Comparison of ENCODE assay signal across 1 cellular context in the genomic region with DNA sequence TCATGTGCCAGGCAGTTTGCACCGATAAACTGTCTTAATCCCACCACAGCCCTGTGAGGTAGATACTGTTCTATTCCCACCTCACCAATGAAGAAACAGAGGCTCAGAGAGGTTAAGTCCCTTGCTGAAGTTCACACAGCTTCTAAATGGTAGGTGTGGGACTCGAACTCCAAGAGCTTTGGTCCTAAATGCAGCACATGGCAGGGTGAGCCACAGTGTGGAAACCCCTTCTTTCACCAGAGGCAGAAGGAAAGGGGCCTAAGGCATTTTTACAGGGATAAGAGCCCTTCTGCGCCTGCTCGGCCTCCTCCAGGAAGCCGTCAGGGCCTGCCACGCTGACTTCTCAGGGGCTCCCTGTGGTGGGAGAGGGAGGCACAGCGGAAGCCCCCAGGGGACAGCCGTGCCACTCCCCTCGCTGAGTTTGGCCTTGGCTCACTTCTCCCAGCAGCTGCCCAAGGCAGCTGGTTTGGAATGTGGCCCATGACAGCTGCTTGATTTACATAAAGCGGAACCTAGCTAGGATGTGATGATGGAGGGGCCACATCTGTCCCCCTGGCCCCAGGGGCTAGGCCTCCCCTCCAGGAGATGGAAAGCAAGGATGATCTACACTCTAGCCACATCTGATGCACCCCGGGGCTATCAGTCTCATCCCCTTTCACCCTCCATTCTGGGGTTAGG.
TF ChIP-seq lines count a peak whose summit lies in the region.

No MANE protein-coding gene starts in this region.

TF ChIP-seq in H1, 55 proteins besides CTCF, POLR2A, EP300 and RAD21:
- TF ChIP-seq USF2 (IDR thresholded peaks at IDR 0.05; ENCODE audit: low read length) = no peak
- TF ChIP-seq CHD2 (IDR thresholded peaks at IDR 0.05; ENCODE audit: low read length) = no peak
- TF ChIP-seq SIX5 (IDR thresholded peaks at IDR 0.05; ENCODE audit: low read depth, low read length) = no peak
- TF ChIP-seq SP2 (IDR thresholded peaks at IDR 0.05; ENCODE audit: low read length) = no peak
- TF ChIP-seq CHD7 (IDR thresholded peaks at IDR 0.05; ENCODE audit: insufficient replicate concordance, low read length) = no peak
- no peak for TF ChIP-seq NANOG (IDR thresholded peaks at IDR 0.05; ENCODE audit: insufficient read depth, low read depth, low read length, poor library complexity, severe bottlenecking)
TF ChIP-seq in H1: peak in this region for 0.
